Comparison of ENCODE assay signal across 13 cellular contexts in the genomic region with DNA sequence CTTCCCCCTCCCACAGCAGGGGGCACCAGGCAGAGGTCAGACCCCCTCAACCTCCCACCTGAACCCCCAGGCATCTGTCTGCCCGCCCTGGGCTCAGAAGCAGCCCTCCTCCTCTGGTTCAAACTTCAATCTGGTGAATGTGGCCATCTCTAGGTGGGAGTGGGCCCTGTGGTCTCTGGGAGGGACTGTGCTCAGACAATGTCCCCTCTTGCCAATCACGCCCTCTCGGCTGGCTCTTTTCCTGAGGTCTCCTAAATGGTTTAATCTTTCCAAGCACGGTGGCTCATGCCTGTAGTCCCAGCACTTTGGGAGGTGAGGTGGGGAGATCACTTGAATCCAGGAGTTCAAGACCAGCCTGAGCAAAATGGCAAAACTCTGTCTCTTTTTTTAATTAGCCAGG. TPM values are rescaled to one million over a fixed set of nuclear protein-coding genes. Genes with fewer than 3 reads are reported as not detected.
DNase-seq lines count a peak whose midpoint lies in the region; ATAC-seq and TF ChIP-seq lines count a peak whose summit lies in the region.
"Had no signal": no experiment of that assay in that cellular context is flagged by ENCODE, and none has a peak within 500 bp of the region (broad histone marks: within the 10 kb centered on the region; RNA-seq: fewer than 3 reads in every experiment).

No MANE protein-coding gene starts in this region.

- H3K4me1 ChIP-seq in CD4-positive, CD25-positive, alpha-beta regulatory T cell (ENCODE audit: control insufficient read depth, insufficient read depth, low read length, poor library complexity, severe bottlenecking) = peaks cover 53% of the 10 kb centered on the region
- H3K4me1 ChIP-seq in DOHH2 (ENCODE audit: control insufficient read depth, low read length) (peaks cover 31% of the 10 kb centered on the region), osteoblast (ENCODE audit: insufficient read depth, low read length) (peaks cover 10% of the 10 kb centered on the region)

- H3K27me3 ChIP-seq in CD4-positive, CD25-positive, alpha-beta regulatory T cell (ENCODE audit: control insufficient read depth, insufficient read depth, low read length) = no peaks in the 10 kb centered on the region
- no peaks in the 10 kb centered on the region for H3K27me3 ChIP-seq in DOHH2 (ENCODE audit: control insufficient read depth, low read length)
- H3K27me3 ChIP-seq in osteoblast (ENCODE audit: insufficient read depth, low read length) = no peaks in the 10 kb centered on the region

- H3K4me3 Mint-ChIP-seq in CD4-positive, CD25-positive, alpha-beta regulatory T cell = peak overlapping the region in 2 of 4 donors; percentile 75 to 86
- peak overlapping the region; percentile 75 to 82 for H3K4me3 Mint-ChIP-seq in effector memory CD8-positive, alpha-beta T cell

- H3K9me3 Mint-ChIP-seq in CD4-positive, CD25-positive, alpha-beta regulatory T cell = no peaks in the 10 kb centered on the region
- no peaks in the 10 kb centered on the region for H3K9me3 Mint-ChIP-seq in effector memory CD8-positive, alpha-beta T cell

- H3K79me2 ChIP-seq in DOHH2 (ENCODE audit: control insufficient read depth, low read length) (peaks cover 99% of the 10 kb centered on the region), osteoblast (ENCODE audit: insufficient read depth, low read length) (peaks cover 77% of the 10 kb centered on the region)

- H3K4me3 ChIP-seq in CD4-positive, CD25-positive, alpha-beta regulatory T cell (ENCODE audit: low read depth, low read length) = no peak overlapping the region
- H3K4me3 ChIP-seq in DOHH2 (ENCODE audit: low read length) = no peak overlapping the region
- no peak overlapping the region for H3K4me3 ChIP-seq in osteoblast (ENCODE audit: insufficient read depth, low read length)

- no peak for DNase-seq in CD4-positive, CD25-positive, alpha-beta regulatory T cell
- DNase-seq in effector memory CD8-positive, alpha-beta T cell = no peak
- DNase-seq in osteoblast (ENCODE audit: insufficient read length, low spot score, missing footprints) (peak; percentile 64), KBM-7 (no peak)
- DNase-seq: Karpas-422, NCI-H1105 treated with DMSO at 0.1 percent for 48 hours, NCI-H2171, NCI-H774, RPMI8226, WERI-Rb-1 had no signal

- peaks cover 0 to 84% (median 49%) of the 10 kb centered on the region in 4 donors for H3K4me1 Mint-ChIP-seq in CD4-positive, CD25-positive, alpha-beta regulatory T cell
- peaks cover 54 to 64% of the 10 kb centered on the region in 2 donors for H3K4me1 Mint-ChIP-seq in effector memory CD8-positive, alpha-beta T cell (ENCODE audit: low read depth in 2 of 2)

- H3K36me3 ChIP-seq in CD4-positive, CD25-positive, alpha-beta regulatory T cell (ENCODE audit: control insufficient read depth, insufficient read depth, low read length) = peaks cover 20% of the 10 kb centered on the region
- H3K36me3 ChIP-seq in DOHH2 (ENCODE audit: control insufficient read depth, low read length) (peaks cover 9% of the 10 kb centered on the region), osteoblast (ENCODE audit: insufficient read depth, low read length) (no peaks in the 10 kb centered on the region)
- H3K36me3 ChIP-seq: WERI-Rb-1 had no signal

- H3K36me3 Mint-ChIP-seq in CD4-positive, CD25-positive, alpha-beta regulatory T cell = peaks cover 22% of the 10 kb centered on the region
- H3K36me3 Mint-ChIP-seq in effector memory CD8-positive, alpha-beta T cell (ENCODE audit: insufficient read depth) = peaks cover 86% of the 10 kb centered on the region

- ATAC-seq in CD4-positive, CD25-positive, alpha-beta regulatory T cell (ENCODE audit: low read depth in 2 of 2) = no peak
- ATAC-seq in effector memory CD8-positive, alpha-beta T cell (replicated peaks) = no peak
- ATAC-seq in GM21576 (IDR thresholded peaks at IDR 0.05; ENCODE audit: unreplicated experiment) = no peak
- no peak for ATAC-seq in HG02973 (IDR thresholded peaks at IDR 0.05; ENCODE audit: unreplicated experiment)

- peak overlapping the region; percentile 26; the same call in 1 of the 2 replicates for H3K4me2 ChIP-seq in DOHH2 (ENCODE audit: low read length)
- no peak overlapping the region for H3K4me2 ChIP-seq in osteoblast (ENCODE audit: insufficient read depth, low read length)

- no peaks in the 10 kb centered on the region for H3K9me3 ChIP-seq in CD4-positive, CD25-positive, alpha-beta regulatory T cell (ENCODE audit: control insufficient read depth in 2 of 2, low read length in 2 of 2)
- H3K9me3 ChIP-seq in DOHH2 (ENCODE audit: control insufficient read depth, insufficient read depth, low read length) = no peaks in the 10 kb centered on the region
- no peaks in the 10 kb centered on the region for H3K9me3 ChIP-seq in osteoblast (ENCODE audit: low read depth, low read length)

- H2AFZ ChIP-seq in osteoblast (ENCODE audit: low read length) = no peak overlapping the region

- H4K20me1 ChIP-seq in DOHH2 (ENCODE audit: control insufficient read depth, insufficient read depth, low read depth, low read length) = peaks cover 14% of the 10 kb centered on the region
- H4K20me1 ChIP-seq in osteoblast (ENCODE audit: insufficient read depth, low read length) = peaks cover 30% of the 10 kb centered on the region

- no peaks in the 10 kb centered on the region for H3K9me2 ChIP-seq in DOHH2 (replicated peaks; ENCODE audit: control insufficient read depth, low read length)

- no peaks in the 10 kb centered on the region; the same call in 1 of the 2 replicates for H3F3A ChIP-seq in DOHH2 (ENCODE audit: control insufficient read depth, insufficient read depth)

- H3K27ac Mint-ChIP-seq in CD4-positive, CD25-positive, alpha-beta regulatory T cell = peak overlapping the region; percentile 97 to 100 (median 99)
- peak overlapping the region; percentile 96 to 98 for H3K27ac Mint-ChIP-seq in effector memory CD8-positive, alpha-beta T cell

- no peak for TF ChIP-seq CTCF in DOHH2 (IDR thresholded peaks at IDR 0.05; ENCODE audit: low read depth, low read length, poor library complexity, severe bottlenecking)
- no peak for TF ChIP-seq CTCF in osteoblast (IDR thresholded peaks at IDR 0.05; ENCODE audit: extremely low read depth, low read depth, low read length)

- in situ Hi-C loops in KBM-7 (cut with MboI; ENCODE audit: low pct_unique_long_range_greater_than_20kb, low sequenced_read_pairs) = no loop called here

- peak overlapping the region; percentile 61 for H3K27ac ChIP-seq in CD4-positive, CD25-positive, alpha-beta regulatory T cell (ENCODE audit: insufficient read depth, low read length, poor library complexity, severe bottlenecking)
- H3K27ac ChIP-seq in DOHH2 (ENCODE audit: low read depth, low read length) (no peak overlapping the region), osteoblast (ENCODE audit: low read depth, low read length) (no peak overlapping the region)
- H3K27ac ChIP-seq: WERI-Rb-1 had no signal

- no peaks in the 10 kb centered on the region for H3K27me3 Mint-ChIP-seq in CD4-positive, CD25-positive, alpha-beta regulatory T cell
- H3K27me3 Mint-ChIP-seq in effector memory CD8-positive, alpha-beta T cell = no peaks in the 10 kb centered on the region

RNA-seq across cellular contexts. Expression of a gene that starts 15.2 kb away (rescaled TPM):
- 281 TPM for total RNA-seq in CD4-positive, CD25-positive, alpha-beta regulatory T cell
- 100 to 1,000 TPM; 628 to 696 (median 645) TPM for polyA plus RNA-seq in CD4-positive, CD25-positive, alpha-beta regulatory T cell
- 33.3 and 38.6 TPM in 2 replicates for total RNA-seq in osteoblast
